ENCODE assay signal across 9 cellular contexts in the genomic region with DNA sequence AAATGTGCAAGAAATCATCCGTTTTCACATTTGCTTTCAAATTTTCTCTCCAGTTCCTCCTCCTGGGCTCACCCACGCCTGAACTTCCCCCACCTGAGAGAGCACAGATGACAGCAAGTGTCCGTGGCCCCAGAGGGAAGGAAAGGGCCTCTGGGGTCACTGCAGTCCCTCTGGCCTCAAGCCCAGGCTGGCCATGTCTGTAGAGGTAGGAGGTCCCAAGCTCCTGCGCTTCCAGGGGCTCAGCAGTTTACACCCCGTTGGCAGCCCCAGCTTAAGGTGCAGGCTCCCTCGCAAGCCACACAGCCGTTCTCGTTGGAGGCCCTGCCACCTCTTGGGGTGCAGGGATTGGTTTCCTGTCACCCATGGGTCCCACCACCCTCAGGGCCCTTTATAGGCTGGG.
"Had no signal": no experiment of that assay in that cellular context is flagged by ENCODE, and none has a peak within 500 bp of the region (broad histone marks: within the 10 kb centered on the region; RNA-seq: fewer than 3 reads in every experiment).

No MANE protein-coding gene starts in this region.

- H3K4me3 ChIP-seq: body of pancreas, lower lobe of right lung, smooth muscle cell, suprapubic skin had no signal

- H3K4me1 ChIP-seq: body of pancreas had no signal

- H3K4me3 Mint-ChIP-seq: activated naive CD8-positive, alpha-beta T cell treated with anti-CD3 and anti-CD28 coated beads for 36 hours; mesothelial cell of epicardium; nephron progenitor cell had no signal

- H3K36me3 ChIP-seq: lower lobe of right lung, suprapubic skin had no signal

- H3K4me2 ChIP-seq: smooth muscle cell had no signal

- H3K27me3 ChIP-seq: body of pancreas had no signal

- H3K27ac Mint-ChIP-seq: activated naive CD8-positive, alpha-beta T cell treated with anti-CD3 and anti-CD28 coated beads for 36 hours; mesothelial cell of epicardium; nephron progenitor cell; progenitor cell of endocrine pancreas had no signal

- H3K4me1 Mint-ChIP-seq: mesothelial cell of epicardium had no signal

- H3K36me3 Mint-ChIP-seq: activated naive CD8-positive, alpha-beta T cell treated with anti-CD3 and anti-CD28 coated beads for 36 hours; mesothelial cell of epicardium had no signal

- H3K9me3 ChIP-seq: body of pancreas, lower lobe of right lung, suprapubic skin had no signal

- H3K27ac ChIP-seq: body of pancreas, lower lobe of right lung, suprapubic skin, VCaP had no signal

- H3K9me3 Mint-ChIP-seq: activated naive CD8-positive, alpha-beta T cell treated with anti-CD3 and anti-CD28 coated beads for 36 hours; mesothelial cell of epicardium; nephron progenitor cell had no signal
